In genomic region chr2:98012561-98012979, GRCh38 we compare ENCODE assay signal across 9 cellular contexts. TPM values are rescaled to one million over a fixed set of nuclear protein-coding genes. Genes with fewer than 3 reads are reported as not detected.
DNase-seq lines count a peak whose midpoint lies in the region; ATAC-seq, FAIRE-seq and TF ChIP-seq lines count a peak whose summit lies in the region.
"Had no signal": no experiment of that assay in that cellular context is flagged by ENCODE, and none has a peak within 500 bp of the region (broad histone marks: within the 10 kb centered on the region; RNA-seq: fewer than 3 reads in every experiment).

No MANE protein-coding gene starts in this region.

- H3K27me3 Mint-ChIP-seq in MCF 10A (ENCODE audit: insufficient read depth, unreplicated experiment), result no peaks in the 10 kb centered on the region

- H3K27ac Mint-ChIP-seq in MCF 10A (ENCODE audit: low read depth, unreplicated experiment), result no peak overlapping the region

- H3K4me3 ChIP-seq in GM12864 (ENCODE audit: low read depth, low read length), result peak overlapping the region; percentile 33

- no peak for TF ChIP-seq CTCF in GM12864 (IDR thresholded peaks at IDR 0.05; ENCODE audit: low read depth, low read length, missing control alignments)
- no peak for TF ChIP-seq CTCF in MCF 10A (IDR thresholded peaks at IDR 0.05; ENCODE audit: unreplicated experiment)

- CTCF ChIA-PET in MCF 10A (lab: Yijun Ruan, JAX), result interaction anchor here (0.7 kb wide), 1 partner anchor 193 kb away, joined by 3 read pairs; no protein-coding TSS in a partner anchor

- intact Hi-C loops in MCF 10A (cut with micrococcal nuclease), result no loop called here

- peaks cover 4% of the 10 kb centered on the region for H3K4me1 Mint-ChIP-seq in MCF 10A (ENCODE audit: insufficient read depth, unreplicated experiment)

- H3K4me3 Mint-ChIP-seq in MCF 10A (ENCODE audit: unreplicated experiment), result no peak overlapping the region

- no peaks in the 10 kb centered on the region for H3K9me3 Mint-ChIP-seq in MCF 10A (ENCODE audit: unreplicated experiment)

- peak; percentile 69 for ATAC-seq in GM19328 (IDR thresholded peaks at IDR 0.05; ENCODE audit: unreplicated experiment)
- peak; percentile 66 for ATAC-seq in HG03159 (IDR thresholded peaks at IDR 0.05; ENCODE audit: unreplicated experiment)

- no peaks in the 10 kb centered on the region for H3K36me3 Mint-ChIP-seq in MCF 10A (ENCODE audit: insufficient read depth, unreplicated experiment)

- no TSS peak for BruUV-seq in MCF 10A (replicated peaks; lab: Mats Ljungman, UMichigan)

- DNase-seq in GM12864 (ENCODE audit: low read depth) (peak; percentile 86), amniotic epithelial cell (ENCODE audit: low read depth) (peak; percentile 29), middle frontal gyrus (ENCODE audit: extremely low spot score, low spot score) (no peak), NCI-H1105 treated with DMSO at 0.1 percent for 48 hours (lab: John Stamatoyannopoulos, UW) (no peak), RCC 7860 (ENCODE audit: low spot score) (no peak), MCF 10A (ENCODE audit: unreplicated experiment) (no peak)

- POLR2A ChIA-PET in MCF 10A (lab: Yijun Ruan, JAX), result no interaction called here

- FAIRE-seq in RCC 7860 (lab: Jason Lieb, UNC), result no peak
- FAIRE-seq: H1 had no signal

RNA-seq across cellular contexts. Expression of gene TMEM131, which starts 16.8 kb away (rescaled TPM):
- total RNA-seq in MCF 10A (2022), result 42.2 and 42.8 TPM in 2 replicates

Comparison
In these comparisons a context has a peak if more than half of its experiments do, and no peak if none do; other contexts are left out.
1. DNase-seq: peak in GM12864 (single experiment) and amniotic epithelial cell (single experiment); none in middle frontal gyrus (single experiment), NCI-H1105 treated with DMSO at 0.1 percent for 48 hours (single experiment), RCC 7860 (single experiment) and MCF 10A (single experiment).